In genomic region chr2:60883896-60884295, GRCh38 we compare ENCODE assay signal across 10 cellular contexts. TPM values are rescaled to one million over a fixed set of nuclear protein-coding genes. Genes with fewer than 3 reads are reported as not detected.
DNase-seq lines count a peak whose midpoint lies in the region; ATAC-seq, FAIRE-seq and TF ChIP-seq lines count a peak whose summit lies in the region.
"Had no signal": no experiment of that assay in that cellular context is flagged by ENCODE, and none has a peak within 500 bp of the region (broad histone marks: within the 10 kb centered on the region; RNA-seq: fewer than 3 reads in every experiment).

No MANE protein-coding gene starts in this region.

- H3K27ac ChIP-seq in DND-41 (ENCODE audit: low read length) (no peak overlapping the region), pancreas (peak overlapping the region in 2 of 4 donors; percentile 97 to 99)

- H3K9me3 ChIP-seq in DND-41 (ENCODE audit: insufficient read depth, low read length, severe bottlenecking) (no peaks in the 10 kb centered on the region), endocrine pancreas (ENCODE audit: control insufficient read depth, low read length) (no peaks in the 10 kb centered on the region), pancreas (no peaks in the 10 kb centered on the region)
- H3K9me3 ChIP-seq: thyroid gland had no signal

- H3K4me3 ChIP-seq in DND-41 (ENCODE audit: low read depth in 1 of 2, low read length in 2 of 2) (peak overlapping the region in 1 of 2 experiments; percentile 19; a peak in 1 of 4 replicates), endocrine pancreas (ENCODE audit: control insufficient read depth, insufficient read depth, low read length) (peak overlapping the region; percentile 96), pancreas (peak overlapping the region in 3 of 4 donors; percentile 53 to 91 (median 88))

- H3K4me1 ChIP-seq in DND-41 (ENCODE audit: insufficient read depth, low read length) = peaks cover 34% of the 10 kb centered on the region
- H3K4me1 ChIP-seq in endocrine pancreas (ENCODE audit: control insufficient read depth, insufficient read depth, low read length) = peaks cover 29% of the 10 kb centered on the region
- H3K4me1 ChIP-seq in pancreas = peaks cover 32 to 43% (median 40%) of the 10 kb centered on the region in 3 donors

- 19% methylated on average over 2 of the region's 2 CpGs for WGBS in pancreas, 2 donors

- TF ChIP-seq CTCF in DND-41 (IDR thresholded peaks at IDR 0.05; ENCODE audit: borderline replicate concordance, extremely low read depth, low read length, poor library complexity, severe bottlenecking) (no peak), pancreas (IDR thresholded peaks at IDR 0.05) (no peak)

- intact Hi-C loops in pancreas (cut with DNase I) = no loop called here

- H3K79me2 ChIP-seq in DND-41 (ENCODE audit: insufficient read depth, low read length) = peaks cover 59% of the 10 kb centered on the region

- DNase-seq in DND-41 (no peak), OCI-M1 (lab: John Stamatoyannopoulos, UW) (peak; percentile 39), pancreas (no peak), kidney glomerular epithelial cell (lab: John Stamatoyannopoulos, UW) (no peak), HuH-7 (ENCODE audit: low spot score) (no peak)
- DNase-seq in effector CD8-positive, alpha-beta T cell (lab: John Stamatoyannopoulos, UW) = no peak
- DNase-seq: glutamatergic neuron, thyroid gland had no signal

- no peak overlapping the region for H2AFZ ChIP-seq in DND-41 (ENCODE audit: low read depth, low read length)

- H3K36me3 ChIP-seq in DND-41 (ENCODE audit: insufficient read depth, low read length) (no peaks in the 10 kb centered on the region; the same call in 1 of the 2 replicates), endocrine pancreas (ENCODE audit: control insufficient read depth, insufficient read depth, low read length) (no peaks in the 10 kb centered on the region), pancreas (no peaks in the 10 kb centered on the region)
- H3K36me3 ChIP-seq: thyroid gland had no signal

- peak overlapping the region; percentile 78 for H3K9ac ChIP-seq in DND-41 (ENCODE audit: low read depth, low read length)
- H3K9ac ChIP-seq in endocrine pancreas (ENCODE audit: control insufficient read depth, insufficient read depth, low read length) = no peak overlapping the region

- ATAC-seq in DND-41 (ENCODE audit: insufficient read depth, low read depth) = no peak
- no peak for ATAC-seq in pancreas
- no peak for ATAC-seq in GM18520 (IDR thresholded peaks at IDR 0.05; ENCODE audit: unreplicated experiment)

- FAIRE-seq in pancreas (lab: Jason Lieb, UNC) = no peak

- H3K27me3 ChIP-seq in DND-41 (ENCODE audit: insufficient read depth, low read length, poor library complexity) (no peaks in the 10 kb centered on the region), endocrine pancreas (ENCODE audit: control insufficient read depth, insufficient read depth, low read length) (no peaks in the 10 kb centered on the region), pancreas (no peaks in the 10 kb centered on the region)
- H3K27me3 ChIP-seq: thyroid gland had no signal

- H3K4me2 ChIP-seq in DND-41 (ENCODE audit: insufficient read depth, low read length) = peak overlapping the region; percentile 74

- H4K20me1 ChIP-seq in DND-41 (ENCODE audit: insufficient read depth, low read length) = no peaks in the 10 kb centered on the region

RNA-seq across cellular contexts. Expression of gene REL, which starts 2.5 kb away (rescaled TPM):
- 10 to 100 TPM in 2 of 6 donors, 1 to 10 TPM in 4; 5.7 to 11.9 (median 7.6) TPM for total RNA-seq in pancreas
- 1 to 10 TPM; 1.5 to 1.9 TPM for polyA plus RNA-seq in pancreas
